In genomic region chr16:81542609-81543570, GRCh38 we compare ENCODE assay signal across 14 cellular contexts.
DNase-seq lines count a peak whose midpoint lies in the region; ATAC-seq and TF ChIP-seq lines count a peak whose summit lies in the region.
"Had no signal": no experiment of that assay in that cellular context is flagged by ENCODE, and none has a peak within 500 bp of the region (broad histone marks: within the 10 kb centered on the region; RNA-seq: fewer than 3 reads in every experiment).

No MANE protein-coding gene starts in this region.

- H3K9me3 ChIP-seq in heart left ventricle: no peaks in the 10 kb centered on the region
- H3K9me3 ChIP-seq in mesenchymal stem cell (ENCODE audit: control insufficient read depth, low read length): no peaks in the 10 kb centered on the region
- H3K9me3 ChIP-seq in aorta (ENCODE audit: control insufficient read depth, low read length): no peaks in the 10 kb centered on the region

- H3K18ac ChIP-seq in mesenchymal stem cell (ENCODE audit: low read depth in 1 of 2, low read length in 2 of 2): peak overlapping the region; percentile 79 to 80

- H3K4me3 ChIP-seq in heart left ventricle (no peak overlapping the region), mesenchymal stem cell (ENCODE audit: insufficient read depth in 1 of 2, low read depth in 1 of 2, low read length in 2 of 2) (no peak overlapping the region), aorta (ENCODE audit: low read length in 2 of 2) (no peak overlapping the region)
- H3K4me3 ChIP-seq: PC-9 had no signal

- H2BK120ac ChIP-seq in mesenchymal stem cell (ENCODE audit: low read depth, low read length): no peak overlapping the region

- H3K9ac ChIP-seq in mesenchymal stem cell (ENCODE audit: low read length): peak overlapping the region; percentile 5

- H3K23ac ChIP-seq in mesenchymal stem cell (ENCODE audit: low read length in 2 of 2): no peak overlapping the region

- no peak overlapping the region for H3K4me2 ChIP-seq in mesenchymal stem cell (ENCODE audit: low read length, poor library complexity, severe bottlenecking)
- H3K4me2 ChIP-seq: PC-9 had no signal

- H3K36me3 ChIP-seq in heart left ventricle (no peaks in the 10 kb centered on the region), mesenchymal stem cell (ENCODE audit: control insufficient read depth in 1 of 2, insufficient read depth in 2 of 2, low read depth in 1 of 2, low read length in 2 of 2) (peaks cover 0 to 4% of the 10 kb centered on the region in 2 experiments), aorta (ENCODE audit: control insufficient read depth in 1 of 2, insufficient read depth in 2 of 2, low read length in 1 of 2) (no peaks in the 10 kb centered on the region)

- H2AFZ ChIP-seq in mesenchymal stem cell (ENCODE audit: low read depth, low read length): no peak overlapping the region
- H2AFZ ChIP-seq: PC-9 had no signal

- H2BK5ac ChIP-seq in mesenchymal stem cell (ENCODE audit: low read depth, low read length, poor library complexity, severe bottlenecking): no peak overlapping the region

- no peak overlapping the region for H2BK15ac ChIP-seq in mesenchymal stem cell (ENCODE audit: low read depth, poor library complexity, severe bottlenecking)

- no peak for TF ChIP-seq POLR2A in heart left ventricle (IDR thresholded peaks at IDR 0.05)

- peak overlapping the region; percentile 57 for H2AK5ac ChIP-seq in mesenchymal stem cell (ENCODE audit: low read length, severe bottlenecking)

- H3K4me1 ChIP-seq in heart left ventricle: peaks cover 0 to 54% (median 16%) of the 10 kb centered on the region in 12 donors
- H3K4me1 ChIP-seq in mesenchymal stem cell (ENCODE audit: control insufficient read depth, insufficient read depth, low read depth, low read length): peaks cover 32% of the 10 kb centered on the region
- H3K4me1 ChIP-seq in aorta (ENCODE audit: control insufficient read depth in 1 of 2, insufficient read depth in 2 of 2, low read length in 2 of 2): no peaks in the 10 kb centered on the region

- TF ChIP-seq CTCF in heart left ventricle (IDR thresholded peaks at IDR 0.05) (no peak), GM13976 (IDR thresholded peaks at IDR 0.05; ENCODE audit: borderline replicate concordance, control extremely low read depth, extremely low read depth, insufficient read depth, missing control alignments) (no peak)

- H3K27ac ChIP-seq in heart left ventricle: peak overlapping the region in 2 of 12 donors; percentile 17 to 20
- no peak overlapping the region for H3K27ac ChIP-seq in mesenchymal stem cell (ENCODE audit: low read length, poor library complexity, severe bottlenecking)
- no peak overlapping the region for H3K27ac ChIP-seq in aorta (ENCODE audit: low read depth in 1 of 2, low read length in 2 of 2)
- H3K27ac ChIP-seq: PC-9 had no signal

- H3K36me3 Mint-ChIP-seq in effector memory CD8-positive, alpha-beta T cell (ENCODE audit: insufficient read depth): peaks cover 7% of the 10 kb centered on the region
- H3K36me3 Mint-ChIP-seq in activated CD4-positive, alpha-beta T cell treated with anti-CD3 and anti-CD28 coated beads, Interleukin-2, amount 10 ng/mL, durations not matched to agents 24 days and 14 days (ENCODE audit: low read depth): no peaks in the 10 kb centered on the region

- 78 to 87% (median 85%) methylated on average over 17 to 22 of the region's 22 CpGs for WGBS in heart left ventricle, 4 donors
- 79% methylated on average over 22 of the region's 22 CpGs for whole genome bisulfite sequencing in mesenchymal stem cell
- 91 to 95% methylated on average over 22 of the region's 22 CpGs for WGBS in aorta, 2 donors

- peak overlapping the region in 1 of 2 experiments; percentile 74 for H3K14ac ChIP-seq in mesenchymal stem cell (ENCODE audit: low read length in 2 of 2)

- H3K4me1 Mint-ChIP-seq in effector memory CD8-positive, alpha-beta T cell (ENCODE audit: low read depth in 2 of 2): peaks cover 64 to 68% of the 10 kb centered on the region in 2 donors
- H3K4me1 Mint-ChIP-seq in activated CD4-positive, alpha-beta T cell treated with anti-CD3 and anti-CD28 coated beads, Interleukin-2, amount 10 ng/mL, durations not matched to agents 24 days and 14 days: peaks cover 16% of the 10 kb centered on the region

- H3K79me1 ChIP-seq in mesenchymal stem cell (replicated peaks; ENCODE audit: low read length, poor library complexity, severe bottlenecking): peaks cover 60% of the 10 kb centered on the region

- DNase-seq in heart left ventricle: no peak
- no peak for DNase-seq in left ventricle myocardium superior
- no peak for DNase-seq in effector memory CD8-positive, alpha-beta T cell
- no peak for DNase-seq in mesenchymal stem cell
- peak; percentile 44 to 59 for DNase-seq in aorta
- no peak for DNase-seq in GM13976 (ENCODE audit: low spot score)
- no peak for DNase-seq in activated CD4-positive, alpha-beta T cell treated with anti-CD3 and anti-CD28 coated beads, Interleukin-2, amount 10 ng/mL, durations not matched to agents 24 days and 14 days
- DNase-seq: activated CD8-positive, alpha-beta T cell treated with anti-CD3 and anti-CD28 coated beads, Interleukin-2, amount 10 ng/mL, durations not matched to agents 7 days and 5 days; MV-4-11; NCI-H2081 treated with DMSO at 0.1 percent for 48 hours; PC-9; SW 1271 had no signal

- peak overlapping the region; percentile 72 to 92 for H3K27ac Mint-ChIP-seq in effector memory CD8-positive, alpha-beta T cell
- no peak overlapping the region for H3K27ac Mint-ChIP-seq in activated CD4-positive, alpha-beta T cell treated with anti-CD3 and anti-CD28 coated beads, Interleukin-2, amount 10 ng/mL, durations not matched to agents 24 days and 14 days

- peak; percentile 11 to 49 (median 29) for ATAC-seq in heart left ventricle
- ATAC-seq in left ventricle myocardium superior: no peak
- no peak for ATAC-seq in effector memory CD8-positive, alpha-beta T cell (replicated peaks)
- no peak for ATAC-seq in aorta (ENCODE audit: low FRiP score)
- no peak for ATAC-seq in GM21723 (IDR thresholded peaks at IDR 0.05; ENCODE audit: unreplicated experiment)
- ATAC-seq: activated CD8-positive, alpha-beta T cell treated with anti-CD3 and anti-CD28 coated beads, Interleukin-2, amount 10 ng/mL, durations not matched to agents 7 days and 5 days; HCT116 had no signal

- in situ Hi-C loops in GM13976 (cut with MboI; ENCODE audit: low sequenced_read_pairs, unreplicated experiment): no loop called here

- H4K8ac ChIP-seq in mesenchymal stem cell (ENCODE audit: low read length): peak overlapping the region; percentile 72

- H3K27me3 ChIP-seq in heart left ventricle (no peaks in the 10 kb centered on the region), mesenchymal stem cell (ENCODE audit: control insufficient read depth in 1 of 2, insufficient read depth in 1 of 2, low read length in 2 of 2) (no peaks in the 10 kb centered on the region), aorta (ENCODE audit: control insufficient read depth in 1 of 2, insufficient read depth in 2 of 2, low read length in 1 of 2) (no peaks in the 10 kb centered on the region)

- H3K4me3 Mint-ChIP-seq in effector memory CD8-positive, alpha-beta T cell: no peak overlapping the region
- no peak overlapping the region for H3K4me3 Mint-ChIP-seq in activated CD4-positive, alpha-beta T cell treated with anti-CD3 and anti-CD28 coated beads, Interleukin-2, amount 10 ng/mL, durations not matched to agents 24 days and 14 days
- H3K4me3 Mint-ChIP-seq: activated CD8-positive, alpha-beta T cell treated with anti-CD3 and anti-CD28 coated beads, Interleukin-2, amount 10 ng/mL, durations not matched to agents 7 days and 5 days had no signal

- intact Hi-C loops in heart left ventricle (cut with DNase I): loop anchor here in 1 of 10 donors (2.0 kb wide), 1 partner anchor 16 kb away; no protein-coding TSS in a partner anchor
- intact Hi-C loops in left ventricle myocardium superior (cut with micrococcal nuclease): no loop called here
- intact Hi-C loops in aorta (cut with DNase I): no loop called here
- intact Hi-C loops in activated CD4-positive, alpha-beta T cell treated with anti-CD3 and anti-CD28 coated beads, Interleukin-2, amount 10 ng/mL, durations not matched to agents 24 days and 14 days (cut with micrococcal nuclease): no loop called here

- H2BK12ac ChIP-seq in mesenchymal stem cell (ENCODE audit: low read length in 2 of 2): peak overlapping the region; percentile 6 to 51

- H3K9me3 Mint-ChIP-seq in effector memory CD8-positive, alpha-beta T cell: no peaks in the 10 kb centered on the region
- no peaks in the 10 kb centered on the region for H3K9me3 Mint-ChIP-seq in activated CD4-positive, alpha-beta T cell treated with anti-CD3 and anti-CD28 coated beads, Interleukin-2, amount 10 ng/mL, durations not matched to agents 24 days and 14 days

- H4K91ac ChIP-seq in mesenchymal stem cell (ENCODE audit: low read length): peak overlapping the region; percentile 77

- peak overlapping the region; percentile 54 to 73 for H3K4ac ChIP-seq in mesenchymal stem cell (ENCODE audit: low read depth in 1 of 2, low read length in 2 of 2)

- H3K27me3 Mint-ChIP-seq in effector memory CD8-positive, alpha-beta T cell: no peaks in the 10 kb centered on the region
- H3K27me3 Mint-ChIP-seq in activated CD4-positive, alpha-beta T cell treated with anti-CD3 and anti-CD28 coated beads, Interleukin-2, amount 10 ng/mL, durations not matched to agents 24 days and 14 days: no peaks in the 10 kb centered on the region

Comparison
In these comparisons a context has a peak if more than half of its experiments do, and no peak if none do; other contexts are left out.
1. ATAC-seq: peak in heart left ventricle (4 of 4); none in left ventricle myocardium superior (single experiment), effector memory CD8-positive, alpha-beta T cell (single experiment), aorta (single experiment) and GM21723 (single experiment).
2. DNase-seq: peak in aorta (2 of 2); none in heart left ventricle (0 of 5), left ventricle myocardium superior (single experiment), effector memory CD8-positive, alpha-beta T cell (0 of 3), mesenchymal stem cell (single experiment), GM13976 (single experiment) and activated CD4-positive, alpha-beta T cell treated with anti-CD3 and anti-CD28 coated beads, Interleukin-2, amount 10 ng/mL, durations not matched to agents 24 days and 14 days (single experiment).